8 cellular contexts compared by ENCODE assay signal in genomic region chr10:37976880-37977203, GRCh38.
DNase-seq lines count a peak whose midpoint lies in the region; ATAC-seq and TF ChIP-seq lines count a peak whose summit lies in the region.

No MANE protein-coding gene starts in this region.

- no peak for DNase-seq in foreskin fibroblast
- no peak for DNase-seq in NCI-H748 treated with DMSO at 0.1 percent for 48 hours (lab: John Stamatoyannopoulos, UW)
- no peak for DNase-seq in anterior cingulate cortex (lab: John Stamatoyannopoulos, UW)
- DNase-seq in SIG-M5 (lab: John Stamatoyannopoulos, UW), result no peak

- ATAC-seq in GM21723 (IDR thresholded peaks at IDR 0.05; ENCODE audit: unreplicated experiment) (peak; percentile 1), HG03469 (IDR thresholded peaks at IDR 0.05; ENCODE audit: unreplicated experiment) (no peak)
- no peak for ATAC-seq in stimulated activated memory B cell treated with anti-CD40 and anti-IgM and Interleukin-4, amounts not matched to agents 10 μg/mL and 1 μg/mL and 100 μg/mL, for 72 hours

- no peaks in the 10 kb centered on the region for H3K9me3 Mint-ChIP-seq in stimulated activated memory B cell treated with anti-CD40 and anti-IgM and Interleukin-4, amounts not matched to agents 10 μg/mL and 1 μg/mL and 100 μg/mL, for 72 hours

- H4K20me1 ChIP-seq in SU-DHL-6 (ENCODE audit: low read depth, low read length), result no peaks in the 10 kb centered on the region

- H3K27me3 ChIP-seq in SU-DHL-6 (ENCODE audit: low read length), result no peaks in the 10 kb centered on the region

- H3K4me3 Mint-ChIP-seq in stimulated activated memory B cell treated with anti-CD40 and anti-IgM and Interleukin-4, amounts not matched to agents 10 μg/mL and 1 μg/mL and 100 μg/mL, for 72 hours, result peak overlapping the region; percentile 96

- peak overlapping the region; percentile 94 for H2AFZ ChIP-seq in SU-DHL-6 (ENCODE audit: low read depth, low read length, severe bottlenecking)

- peak overlapping the region; percentile 43 for H3K9ac ChIP-seq in SU-DHL-6 (ENCODE audit: low read length)

- 0 out of 2 replicates have a peak, but pooled peaks cover 3% of the 10 kb centered on the region for H3F3A ChIP-seq in SU-DHL-6 (ENCODE audit: insufficient read depth)

- no peaks in the 10 kb centered on the region for H3K36me3 Mint-ChIP-seq in stimulated activated memory B cell treated with anti-CD40 and anti-IgM and Interleukin-4, amounts not matched to agents 10 μg/mL and 1 μg/mL and 100 μg/mL, for 72 hours

- no peaks in the 10 kb centered on the region for H3K9me3 ChIP-seq in SU-DHL-6 (ENCODE audit: insufficient read depth, low read length)

- H3K27me3 Mint-ChIP-seq in stimulated activated memory B cell treated with anti-CD40 and anti-IgM and Interleukin-4, amounts not matched to agents 10 μg/mL and 1 μg/mL and 100 μg/mL, for 72 hours, result no peaks in the 10 kb centered on the region

- peaks cover 14% of the 10 kb centered on the region for H3K4me1 Mint-ChIP-seq in stimulated activated memory B cell treated with anti-CD40 and anti-IgM and Interleukin-4, amounts not matched to agents 10 μg/mL and 1 μg/mL and 100 μg/mL, for 72 hours

- no peaks in the 10 kb centered on the region for H3K36me3 ChIP-seq in SU-DHL-6 (ENCODE audit: low read length)

- TF ChIP-seq CTCF in SU-DHL-6 (IDR thresholded peaks at IDR 0.05; ENCODE audit: insufficient read depth, low read length, poor library complexity, severe bottlenecking) (no peak), foreskin fibroblast (IDR thresholded peaks at IDR 0.05; ENCODE audit: low read depth, low read length) (no peak)

- H3K4me3 ChIP-seq in SU-DHL-6 (ENCODE audit: insufficient read depth, low read length, poor library complexity, severe bottlenecking) (peak overlapping the region; percentile 40), foreskin fibroblast (ENCODE audit: low read depth in 1 of 2, low read length in 2 of 2) (peak overlapping the region; percentile 77 to 78)

- H3K4me2 ChIP-seq in SU-DHL-6 (ENCODE audit: low read depth, low read length, poor library complexity, severe bottlenecking), result peak overlapping the region; percentile 68

- H3K27ac Mint-ChIP-seq in stimulated activated memory B cell treated with anti-CD40 and anti-IgM and Interleukin-4, amounts not matched to agents 10 μg/mL and 1 μg/mL and 100 μg/mL, for 72 hours, result peak overlapping the region; percentile 99

- H3K27ac ChIP-seq in SU-DHL-6 (ENCODE audit: low read depth, low read length), result no peak overlapping the region

- H3K9me2 ChIP-seq in SU-DHL-6 (replicated peaks; ENCODE audit: insufficient read depth, low read length), result no peaks in the 10 kb centered on the region

- no peaks in the 10 kb centered on the region for H3K79me2 ChIP-seq in SU-DHL-6 (ENCODE audit: insufficient read depth, low read length)
